In the genomic region with DNA sequence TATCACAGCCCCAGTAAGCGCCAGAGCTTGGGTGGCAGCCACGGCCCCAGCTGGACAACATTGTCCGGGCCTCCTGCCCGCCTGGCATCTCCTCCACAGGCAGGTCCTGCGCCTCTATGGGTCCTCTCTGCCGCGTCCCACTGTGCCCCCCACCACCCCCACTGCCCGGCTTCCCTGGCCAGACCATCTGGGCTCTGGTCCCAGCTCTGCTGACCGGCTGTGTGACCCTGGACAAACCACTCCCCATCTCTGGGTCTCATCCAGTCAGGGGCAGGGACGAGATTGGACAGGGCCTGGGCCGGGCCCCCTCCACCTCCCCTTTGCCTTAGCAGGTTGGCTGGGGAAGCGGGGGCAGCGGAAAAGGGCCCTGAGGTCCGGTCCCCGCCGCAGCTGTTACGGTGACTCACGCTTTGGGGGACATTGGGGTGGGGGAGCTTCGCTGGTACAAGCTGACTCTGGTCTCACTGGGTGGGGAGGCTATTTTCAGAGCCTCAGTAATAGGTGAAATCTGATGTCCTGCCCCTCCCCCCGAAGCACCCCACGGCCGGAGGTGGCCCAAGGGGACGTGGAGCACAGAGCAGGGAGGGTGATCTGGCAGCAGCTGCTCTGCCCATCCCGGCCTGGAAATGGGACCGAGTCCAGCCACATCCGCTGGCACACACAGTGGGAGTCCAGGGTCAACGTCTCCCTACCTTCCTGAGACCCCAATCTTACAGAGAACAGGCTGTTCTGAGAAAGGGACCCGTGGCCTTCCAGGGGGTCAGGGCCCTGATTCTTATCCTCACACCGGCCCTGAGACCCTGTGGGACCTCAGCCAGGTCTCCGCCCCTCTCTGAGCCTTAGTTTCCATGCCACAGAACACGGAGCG, we compare ENCODE assay signal across 11 cellular contexts. TPM values are rescaled to one million over a fixed set of nuclear protein-coding genes. Genes with fewer than 3 reads are reported as not detected.
A peak's percentile ranks its signal among the peaks of the same experiment; 100 is the strongest.
DNase-seq lines count a peak whose midpoint lies in the region; ATAC-seq and TF ChIP-seq lines count a peak whose summit lies in the region.
"Had no signal": no experiment of that assay in that cellular context is flagged by ENCODE, and none has a peak within 500 bp of the region (broad histone marks: within the 10 kb centered on the region; RNA-seq: fewer than 3 reads in every experiment).

No MANE protein-coding gene starts in this region.

- H3K36me3 Mint-ChIP-seq in mesothelial cell of epicardium = no peaks in the 10 kb centered on the region
- no peaks in the 10 kb centered on the region for H3K36me3 Mint-ChIP-seq in activated naive CD8-positive, alpha-beta T cell treated with anti-CD3 and anti-CD28 coated beads for 36 hours

- H3K4me1 Mint-ChIP-seq in mesothelial cell of epicardium = peaks cover 17% of the 10 kb centered on the region
- peaks cover 11% of the 10 kb centered on the region for H3K4me1 Mint-ChIP-seq in activated naive CD8-positive, alpha-beta T cell treated with anti-CD3 and anti-CD28 coated beads for 36 hours

- DNase-seq in A172 (ENCODE audit: low spot score) = peak; percentile 94
- peak; percentile 91 for DNase-seq in globus pallidus (ENCODE audit: low spot score)
- peak; percentile 18 to 90 (median 81) for DNase-seq in nucleus accumbens (lab: John Stamatoyannopoulos, UW)
- no peak for DNase-seq in mesothelial cell of epicardium (ENCODE audit: low spot score in 2 of 2, unreplicated experiment in 2 of 2)
- no peak for DNase-seq in NCI-H524 (lab: John Stamatoyannopoulos, UW)
- no peak for DNase-seq in activated naive CD8-positive, alpha-beta T cell treated with anti-CD3 and anti-CD28 coated beads for 36 hours
- DNase-seq: NCI-H2029 treated with DMSO at 0.1 percent for 48 hours had no signal

- peak overlapping the region; percentile 95 for H3K27ac ChIP-seq in angular gyrus (ENCODE audit: low read depth, low read length)
- H3K27ac ChIP-seq: 22Rv1 had no signal

- peaks cover 48% of the 10 kb centered on the region for H3K27me3 Mint-ChIP-seq in mesothelial cell of epicardium (ENCODE audit: low read depth)
- no peaks in the 10 kb centered on the region for H3K27me3 Mint-ChIP-seq in activated naive CD8-positive, alpha-beta T cell treated with anti-CD3 and anti-CD28 coated beads for 36 hours
- H3K27me3 Mint-ChIP-seq: central memory CD8-positive, alpha-beta T cell had no signal

- H3K27ac Mint-ChIP-seq in mesothelial cell of epicardium = no peak overlapping the region
- no peak overlapping the region for H3K27ac Mint-ChIP-seq in activated naive CD8-positive, alpha-beta T cell treated with anti-CD3 and anti-CD28 coated beads for 36 hours

- H3K9me3 Mint-ChIP-seq in mesothelial cell of epicardium = no peaks in the 10 kb centered on the region
- no peaks in the 10 kb centered on the region for H3K9me3 Mint-ChIP-seq in activated naive CD8-positive, alpha-beta T cell treated with anti-CD3 and anti-CD28 coated beads for 36 hours
- H3K9me3 Mint-ChIP-seq: central memory CD8-positive, alpha-beta T cell had no signal

- ATAC-seq in HG02759 (IDR thresholded peaks at IDR 0.05; ENCODE audit: unreplicated experiment) = no peak

- no peak for TF ChIP-seq CTCF in mesothelial cell of epicardium (IDR thresholded peaks at IDR 0.05; ENCODE audit: unreplicated experiment)

- H3K4me3 Mint-ChIP-seq in mesothelial cell of epicardium = no peak overlapping the region
- no peak overlapping the region for H3K4me3 Mint-ChIP-seq in activated naive CD8-positive, alpha-beta T cell treated with anti-CD3 and anti-CD28 coated beads for 36 hours
- H3K4me3 Mint-ChIP-seq: central memory CD8-positive, alpha-beta T cell had no signal

RNA-seq across cellular contexts. Expression of a gene that starts 9.1 kb away (rescaled TPM):
- total RNA-seq in A172 (2014; rRNA removed; shearing (Covaris generic)) = 26.2 and 32.5 TPM in 2 replicates
- total RNA-seq in mesothelial cell of epicardium = 28.6 to 32.9 TPM (median 32.2 TPM) in 3 replicates
- total RNA-seq in activated naive CD8-positive, alpha-beta T cell treated with anti-CD3 and anti-CD28 coated beads for 36 hours = 10 to 100 TPM; 19.0 to 19.5 TPM

Comparison
In these comparisons a context has a peak if more than half of its experiments do, and no peak if none do; other contexts are left out.
1. DNase-seq: peak in A172 (single experiment), globus pallidus (single experiment) and nucleus accumbens (56 of 56); none in mesothelial cell of epicardium (0 of 2), NCI-H524 (0 of 2) and activated naive CD8-positive, alpha-beta T cell treated with anti-CD3 and anti-CD28 coated beads for 36 hours (single experiment).